Comparison of ENCODE assay signal across 13 cellular contexts in genomic region chr20:20498081-20498861, GRCh38.
DNase-seq lines count a peak whose midpoint lies in the region; ATAC-seq and TF ChIP-seq lines count a peak whose summit lies in the region.
"Had no signal": no experiment of that assay in that cellular context is flagged by ENCODE, and none has a peak within 500 bp of the region (broad histone marks: within the 10 kb centered on the region; RNA-seq: fewer than 3 reads in every experiment).

No MANE protein-coding gene starts in this region.

- TF ChIP-seq POLR2A in erythroblast (IDR thresholded peaks at IDR 0.05; ENCODE audit: low read length): no peak

- no peaks in the 10 kb centered on the region for H3K9me3 Mint-ChIP-seq in activated CD4-positive, alpha-beta T cell treated with anti-CD3 and anti-CD28 coated beads for 36 hours (ENCODE audit: low read depth)
- no peaks in the 10 kb centered on the region for H3K9me3 Mint-ChIP-seq in activated CD4-positive, alpha-beta T cell treated with anti-CD3 and anti-CD28 coated beads, Interleukin-2, amount 10 ng/mL, durations not matched to agents 7 days and 5 days
- H3K9me3 Mint-ChIP-seq: activated naive CD8-positive, alpha-beta T cell treated with anti-CD3 and anti-CD28 coated beads, Interleukin-2, amount 10 ng/mL, durations not matched to agents 7 days and 5 days had no signal

- POLR2A ChIA-PET in activated CD4-positive, alpha-beta T cell treated with anti-CD3 and anti-CD28 coated beads for 36 hours (lab: Charles Lee): interaction anchor here (0.9 to 2.1 kb wide), 5 partner anchors 8 to 130 kb away, joined by 3 to 15 read pairs (median 3); partner anchors contain the start of gene INSM1
- POLR2A ChIA-PET in activated CD4-positive, alpha-beta T cell treated with anti-CD3 and anti-CD28 coated beads, Interleukin-2, amount 10 ng/mL, durations not matched to agents 7 days and 5 days (lab: Charles Lee): no interaction called here

- no peak for DNase-seq in activated CD4-positive, alpha-beta T cell treated with anti-CD3 and anti-CD28 coated beads for 36 hours
- no peak for DNase-seq in activated CD4-positive, alpha-beta T cell treated with anti-CD3 and anti-CD28 coated beads, Interleukin-2, amount 10 ng/mL, durations not matched to agents 7 days and 5 days
- DNase-seq in foreskin fibroblast: peak; percentile 12 to 57
- peak in 29 of 49 donors; percentile 8 to 69 (median 38) for DNase-seq in substantia nigra (lab: John Stamatoyannopoulos, UW)
- DNase-seq in erythroblast (lab: John Stamatoyannopoulos, UW): no peak
- DNase-seq in GF-D8 (lab: John Stamatoyannopoulos, UW): no peak
- DNase-seq in AG08395 (ENCODE audit: low spot score): no peak
- DNase-seq: activated CD4-positive, alpha-beta T cell treated with anti-CD3 and anti-CD28 coated beads for 4 hours; activated naive CD8-positive, alpha-beta T cell treated with anti-CD3 and anti-CD28 coated beads, Interleukin-2, amount 10 ng/mL, durations not matched to agents 7 days and 5 days; NCI-H187 treated with DMSO at 0.1 percent for 48 hours; Right ventricle myocardium superior had no signal

- peaks cover 31% of the 10 kb centered on the region for H3K36me3 ChIP-seq in OCI-LY3 (replicated peaks; ENCODE audit: low read depth, low read length)

- no peaks in the 10 kb centered on the region for H3K27me3 Mint-ChIP-seq in activated CD4-positive, alpha-beta T cell treated with anti-CD3 and anti-CD28 coated beads for 36 hours
- no peaks in the 10 kb centered on the region for H3K27me3 Mint-ChIP-seq in activated CD4-positive, alpha-beta T cell treated with anti-CD3 and anti-CD28 coated beads, Interleukin-2, amount 10 ng/mL, durations not matched to agents 7 days and 5 days
- H3K27me3 Mint-ChIP-seq: activated naive CD8-positive, alpha-beta T cell treated with anti-CD3 and anti-CD28 coated beads, Interleukin-2, amount 10 ng/mL, durations not matched to agents 7 days and 5 days had no signal

- no peaks in the 10 kb centered on the region for H4K20me1 ChIP-seq in OCI-LY3 (ENCODE audit: insufficient read depth, low read length)

- no peaks in the 10 kb centered on the region for H3K27me3 ChIP-seq in OCI-LY3 (ENCODE audit: low read depth, low read length)

- peaks cover 50% of the 10 kb centered on the region for H3K36me3 Mint-ChIP-seq in activated CD4-positive, alpha-beta T cell treated with anti-CD3 and anti-CD28 coated beads for 36 hours (ENCODE audit: low read depth)
- H3K36me3 Mint-ChIP-seq in activated CD4-positive, alpha-beta T cell treated with anti-CD3 and anti-CD28 coated beads, Interleukin-2, amount 10 ng/mL, durations not matched to agents 7 days and 5 days (ENCODE audit: low read depth): peaks cover 44% of the 10 kb centered on the region

- intact Hi-C loops in activated CD4-positive, alpha-beta T cell treated with anti-CD3 and anti-CD28 coated beads for 36 hours (cut with DNase I, micrococcal nuclease): no loop called here

- H3K4me1 Mint-ChIP-seq in activated CD4-positive, alpha-beta T cell treated with anti-CD3 and anti-CD28 coated beads for 36 hours: peaks cover 62% of the 10 kb centered on the region
- peaks cover 9% of the 10 kb centered on the region for H3K4me1 Mint-ChIP-seq in activated CD4-positive, alpha-beta T cell treated with anti-CD3 and anti-CD28 coated beads, Interleukin-2, amount 10 ng/mL, durations not matched to agents 7 days and 5 days
- H3K4me1 Mint-ChIP-seq: activated naive CD8-positive, alpha-beta T cell treated with anti-CD3 and anti-CD28 coated beads, Interleukin-2, amount 10 ng/mL, durations not matched to agents 7 days and 5 days had no signal

- no peak overlapping the region for H3K4me3 Mint-ChIP-seq in activated CD4-positive, alpha-beta T cell treated with anti-CD3 and anti-CD28 coated beads for 36 hours
- H3K4me3 Mint-ChIP-seq in activated CD4-positive, alpha-beta T cell treated with anti-CD3 and anti-CD28 coated beads, Interleukin-2, amount 10 ng/mL, durations not matched to agents 7 days and 5 days: no peak overlapping the region
- H3K4me3 Mint-ChIP-seq: activated naive CD8-positive, alpha-beta T cell treated with anti-CD3 and anti-CD28 coated beads, Interleukin-2, amount 10 ng/mL, durations not matched to agents 7 days and 5 days had no signal

- peak overlapping the region; percentile 96 for H3K27ac ChIP-seq in OCI-LY3 (ENCODE audit: low read length)
- peak overlapping the region; percentile 47 for H3K27ac ChIP-seq in substantia nigra (ENCODE audit: low read depth, low read length, poor library complexity, severe bottlenecking)
- H3K27ac ChIP-seq: thoracic aorta had no signal

- H3K9ac ChIP-seq in OCI-LY3 (ENCODE audit: low read length): peak overlapping the region; percentile 63

- H3K4me2 ChIP-seq in OCI-LY3 (ENCODE audit: low read length): peak overlapping the region; percentile 91

- peak overlapping the region; percentile 43 for H2AFZ ChIP-seq in OCI-LY3 (ENCODE audit: low read depth, low read length)

- CTCF ChIA-PET in activated CD4-positive, alpha-beta T cell treated with anti-CD3 and anti-CD28 coated beads for 36 hours (lab: Charles Lee): interaction anchor here (0.7 to 1.3 kb wide), 4 partner anchors 9 to 415 kb away, joined by 3 to 5 read pairs (median 4); no protein-coding TSS in a partner anchor
- CTCF ChIA-PET in activated CD4-positive, alpha-beta T cell treated with anti-CD3 and anti-CD28 coated beads, Interleukin-2, amount 10 ng/mL, durations not matched to agents 7 days and 5 days (lab: Charles Lee): no interaction called here

- no peaks in the 10 kb centered on the region for H3K79me2 ChIP-seq in OCI-LY3 (ENCODE audit: low read length)

- TF ChIP-seq CTCF in OCI-LY3 (IDR thresholded peaks at IDR 0.05; ENCODE audit: low read depth, low read length) (no peak), foreskin fibroblast (IDR thresholded peaks at IDR 0.05; ENCODE audit: low read depth, low read length) (no peak)

- H3K4me3 ChIP-seq in OCI-LY3 (ENCODE audit: low read length) (peak overlapping the region; percentile 61), foreskin fibroblast (ENCODE audit: low read depth in 1 of 2, low read length in 2 of 2) (no peak overlapping the region)
- H3K4me3 ChIP-seq: thoracic aorta had no signal

- no peaks in the 10 kb centered on the region for H3K9me3 ChIP-seq in OCI-LY3 (ENCODE audit: insufficient read depth, low read length)
- H3K9me3 ChIP-seq: thoracic aorta had no signal

- no peak for ATAC-seq in activated CD4-positive, alpha-beta T cell treated with anti-CD3 and anti-CD28 coated beads for 36 hours

- peaks cover 55% of the 10 kb centered on the region for H3K4me1 ChIP-seq in OCI-LY3 (ENCODE audit: low read length)

- H3K27ac Mint-ChIP-seq in activated CD4-positive, alpha-beta T cell treated with anti-CD3 and anti-CD28 coated beads for 36 hours: peak overlapping the region; percentile 86
- no peak overlapping the region for H3K27ac Mint-ChIP-seq in activated CD4-positive, alpha-beta T cell treated with anti-CD3 and anti-CD28 coated beads, Interleukin-2, amount 10 ng/mL, durations not matched to agents 7 days and 5 days
- H3K27ac Mint-ChIP-seq: activated naive CD8-positive, alpha-beta T cell treated with anti-CD3 and anti-CD28 coated beads, Interleukin-2, amount 10 ng/mL, durations not matched to agents 7 days and 5 days had no signal

Comparison
In these comparisons a context has a peak if more than half of its experiments do, and no peak if none do; other contexts are left out.
1. DNase-seq: peak in foreskin fibroblast (2 of 2) and substantia nigra (29 of 49); none in activated CD4-positive, alpha-beta T cell treated with anti-CD3 and anti-CD28 coated beads for 36 hours (single experiment), activated CD4-positive, alpha-beta T cell treated with anti-CD3 and anti-CD28 coated beads, Interleukin-2, amount 10 ng/mL, durations not matched to agents 7 days and 5 days (single experiment), erythroblast (0 of 2), GF-D8 (single experiment) and AG08395 (single experiment).